8 cellular contexts compared by ENCODE assay signal in the genomic region with DNA sequence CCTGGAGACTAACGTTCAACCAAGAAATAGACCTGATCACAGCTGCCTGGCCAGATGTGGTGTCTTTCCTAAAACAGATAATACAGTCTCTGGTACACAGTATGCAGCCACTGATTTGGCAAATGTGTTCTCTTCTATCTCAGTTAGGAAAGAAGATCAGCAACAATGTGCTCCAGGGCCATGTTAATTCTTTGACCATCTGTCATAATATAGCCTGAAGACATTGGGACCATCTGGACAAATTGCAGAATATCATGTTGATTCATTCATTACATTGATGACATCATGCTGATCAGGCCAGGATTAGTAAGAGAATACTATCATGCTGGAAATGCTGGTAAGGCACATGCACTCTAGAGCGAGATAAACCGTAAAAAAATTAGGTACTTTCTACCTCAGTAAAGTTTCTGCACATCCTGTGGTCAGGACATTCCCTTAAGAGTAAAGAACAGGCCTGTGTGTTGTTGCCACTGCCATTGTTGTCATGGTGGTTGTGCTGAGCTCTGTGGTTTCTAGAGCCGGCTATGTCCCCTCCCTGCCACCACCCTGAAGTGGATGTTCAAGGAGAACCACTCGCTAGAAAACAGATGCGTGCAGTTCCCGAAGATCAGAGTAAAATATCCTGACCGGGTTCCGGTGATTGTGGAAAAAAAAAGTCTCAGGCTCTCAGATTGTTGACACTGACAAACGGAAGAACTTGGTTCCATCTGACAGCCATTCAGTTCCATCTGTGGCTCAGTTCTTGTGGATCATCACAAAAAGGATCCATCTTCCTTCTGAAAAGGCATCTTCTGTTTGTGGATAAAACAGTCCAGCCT. TPM values are rescaled to one million over a fixed set of nuclear protein-coding genes. Genes with fewer than 3 reads are reported as not detected.
DNase-seq lines count a peak whose midpoint lies in the region; ATAC-seq and TF ChIP-seq lines count a peak whose summit lies in the region.

No MANE protein-coding gene starts in this region.

- DNase-seq in GM04504 (ENCODE audit: low read depth): peak; percentile 79
- DNase-seq in Jurkat, Clone E6-1 (ENCODE audit: low read depth, low spot score): peak; percentile 21
- DNase-seq in epithelial cell of esophagus (ENCODE audit: low read depth): peak; percentile 89
- no peak for DNase-seq in T1000 (lab: John Stamatoyannopoulos, UW)
- no peak for DNase-seq in activated gamma-delta T cell treated with Interleukin-2 at 50 U/mL for 16 hours
- DNase-seq in endothelial cell (ENCODE audit: low spot score): no peak
- no peak for DNase-seq in NCI-H1930 (lab: John Stamatoyannopoulos, UW)

- H3K27ac Mint-ChIP-seq in endothelial cell (ENCODE audit: unreplicated experiment): no peak overlapping the region

- H3K36me3 Mint-ChIP-seq in endothelial cell (ENCODE audit: low read depth, unreplicated experiment): no peaks in the 10 kb centered on the region

- no peak overlapping the region for H3K4me3 ChIP-seq in Jurkat, Clone E6-1 (ENCODE audit: low read length)
- no peak overlapping the region for H3K4me3 ChIP-seq in epithelial cell of esophagus (ENCODE audit: low read length)

- no peak overlapping the region for H3K4me3 Mint-ChIP-seq in endothelial cell (ENCODE audit: unreplicated experiment)

- ATAC-seq in GM21423 (IDR thresholded peaks at IDR 0.05; ENCODE audit: unreplicated experiment): peak; percentile 62

- no peaks in the 10 kb centered on the region for H3K9me3 Mint-ChIP-seq in endothelial cell (ENCODE audit: unreplicated experiment)

- TF ChIP-seq CTCF in epithelial cell of esophagus (IDR thresholded peaks at IDR 0.05; ENCODE audit: insufficient read depth, low read depth, low read length, missing control alignments) (no peak), endothelial cell (IDR thresholded peaks at IDR 0.05; ENCODE audit: unreplicated experiment) (no peak)

- H3K27me3 Mint-ChIP-seq in endothelial cell (ENCODE audit: unreplicated experiment): peaks cover 2% of the 10 kb centered on the region

- H3K4me1 Mint-ChIP-seq in endothelial cell (ENCODE audit: unreplicated experiment): no peaks in the 10 kb centered on the region

RNA-seq across cellular contexts. Expression of a gene that starts 6.4 kb away (rescaled TPM):
- polyA plus RNA-seq in Jurkat, Clone E6-1 (2012; ENCODE audit: insufficient read depth, insufficient read length): 4.9 TPM
- total RNA-seq in endothelial cell (ENCODE audit: unreplicated experiment): 7.7 TPM

Comparison
In these comparisons a context has a peak if more than half of its experiments do, and no peak if none do; other contexts are left out.
1. DNase-seq: peak in GM04504 (single experiment), Jurkat, Clone E6-1 (single experiment) and epithelial cell of esophagus (single experiment); none in T1000 (single experiment), activated gamma-delta T cell treated with Interleukin-2 at 50 U/mL for 16 hours (single experiment), endothelial cell (single experiment) and NCI-H1930 (0 of 2).